20 cellular contexts compared by ENCODE assay signal in the genomic region with DNA sequence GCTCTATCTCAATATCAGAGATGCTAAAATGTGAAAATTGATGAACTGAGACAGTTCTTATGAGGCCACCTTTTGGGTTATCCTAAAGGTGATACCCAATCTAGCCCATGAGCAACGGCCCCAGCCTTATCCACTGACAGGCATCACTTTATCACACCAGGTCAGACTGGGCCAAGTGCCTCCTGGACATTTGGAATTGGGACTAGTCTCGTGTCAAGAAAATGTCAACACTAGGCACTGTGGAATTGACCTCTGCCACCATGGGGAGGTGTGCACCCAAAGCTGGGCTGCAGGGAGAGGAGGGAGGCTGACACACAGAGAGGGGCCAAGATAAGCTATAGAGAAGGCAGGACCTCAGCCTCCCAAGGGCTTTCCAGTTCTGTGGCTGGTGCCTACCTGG.
A peak's percentile ranks its signal among the peaks of the same experiment; 100 is the strongest.
DNase-seq lines count a peak whose midpoint lies in the region; ATAC-seq, FAIRE-seq and TF ChIP-seq lines count a peak whose summit lies in the region.
"Had no signal": no experiment of that assay in that cellular context is flagged by ENCODE, and none has a peak within 500 bp of the region (broad histone marks: within the 10 kb centered on the region; RNA-seq: fewer than 3 reads in every experiment).

No MANE protein-coding gene starts in this region.

- CTCF ChIA-PET in RWPE1 (lab: Yijun Ruan, JAX): interaction anchor here (1.2 kb wide), 1 partner anchor 8 kb away, joined by 4 read pairs; no protein-coding TSS in a partner anchor

- no peaks in the 10 kb centered on the region for H3K27me3 ChIP-seq in keratinocyte (ENCODE audit: control insufficient read depth, extremely low read depth, insufficient read depth, low read length)
- H3K27me3 ChIP-seq in neutrophil: no peaks in the 10 kb centered on the region
- H3K27me3 ChIP-seq: BLaER1, MG63 had no signal

- H3K36me3 ChIP-seq in keratinocyte (ENCODE audit: control insufficient read depth in 2 of 2, extremely low read depth in 1 of 2, insufficient read depth in 2 of 2, low read length in 2 of 2) (peaks cover 32 to 41% of the 10 kb centered on the region in 2 experiments), neutrophil (peaks cover 67% of the 10 kb centered on the region)

- ATAC-seq in natural killer cell (no peak), sciatic nerve (no peak)
- ATAC-seq: SK-N-SH treated with all-trans-retinoic acid at 6 μM for 48 hours had no signal

- no peak overlapping the region for H2AFZ ChIP-seq in keratinocyte (ENCODE audit: control insufficient read depth, low read length)

- peaks cover 4% of the 10 kb centered on the region for H3K9me1 ChIP-seq in keratinocyte (ENCODE audit: control insufficient read depth, extremely low read depth, insufficient read depth, low read length)

- H3K27ac ChIP-seq in RWPE1 (peak overlapping the region; percentile 5), keratinocyte (ENCODE audit: control insufficient read depth, insufficient read depth, low read length) (no peak overlapping the region), neutrophil (peak overlapping the region; percentile 39)
- H3K27ac ChIP-seq: BLaER1 had no signal

- no peak overlapping the region for H3K4me3 Mint-ChIP-seq in natural killer cell
- H3K4me3 Mint-ChIP-seq: CD4-positive, CD25-positive, alpha-beta regulatory T cell had no signal

- H3K9ac ChIP-seq in keratinocyte (ENCODE audit: control insufficient read depth, extremely low read depth, insufficient read depth, low read length): no peak overlapping the region
- H3K9ac ChIP-seq: BLaER1 had no signal

- no peaks in the 10 kb centered on the region for H3K9me3 ChIP-seq in keratinocyte (ENCODE audit: control insufficient read depth, low read depth, low read length)
- H3K9me3 ChIP-seq in neutrophil: no peaks in the 10 kb centered on the region
- H3K9me3 ChIP-seq: BLaER1, MG63 had no signal

- in situ Hi-C loops in GM13977 (cut with MboI; ENCODE audit: low pct_unique_long_range_greater_than_20kb, low sequenced_read_pairs, unreplicated experiment): no loop called here

- no peaks in the 10 kb centered on the region for H3K4me1 Mint-ChIP-seq in natural killer cell
- H3K4me1 Mint-ChIP-seq: CD4-positive, CD25-positive, alpha-beta regulatory T cell had no signal

- dilution Hi-C loops in keratinocyte (cut with MboI; ENCODE audit: extremely low pct_ligation_motif_present, low sequenced_read_pairs): no loop called here

- H3K36me3 Mint-ChIP-seq in natural killer cell: no peaks in the 10 kb centered on the region

- intact Hi-C loops in natural killer cell (cut with micrococcal nuclease): no loop called here
- intact Hi-C loops in sciatic nerve (cut with DNase I): no loop called here

- FAIRE-seq in keratinocyte (lab: Jason Lieb, UNC): peak; percentile 13
- FAIRE-seq: A204.1, D721Med had no signal

- H3K4me3 ChIP-seq in keratinocyte (ENCODE audit: control insufficient read depth in 2 of 3, extremely low read depth in 1 of 3, insufficient read depth in 2 of 3, low read depth in 1 of 3, low read length in 3 of 3) (no peak overlapping the region), neutrophil (ENCODE audit: low read depth in 1 of 2, low read length in 1 of 2) (no peak overlapping the region)
- H3K4me3 ChIP-seq: BLaER1, MG63 had no signal

- POLR2A ChIA-PET in RWPE1 (lab: Yijun Ruan, JAX; ENCODE audit: low non-redundant PET): no interaction called here

- H3K27ac Mint-ChIP-seq in natural killer cell: no peak overlapping the region
- H3K27ac Mint-ChIP-seq: CD4-positive, CD25-positive, alpha-beta regulatory T cell had no signal

- no peaks in the 10 kb centered on the region for H3K9me3 Mint-ChIP-seq in natural killer cell

- no peak overlapping the region for H3K4me2 ChIP-seq in keratinocyte (ENCODE audit: control insufficient read depth, extremely low read depth, insufficient read depth, low read depth, low read length)
- H3K4me2 ChIP-seq: BLaER1 had no signal

- TF ChIP-seq CTCF in GM13977 (IDR thresholded peaks at IDR 0.05; ENCODE audit: extremely low read depth, insufficient read depth, missing control alignments) (no peak), RWPE1 (conservative IDR thresholded peaks at IDR 0.05; ENCODE audit: low read depth) (no peak), keratinocyte (optimal IDR thresholded peaks at IDR 0.05 in 1 of 3, IDR thresholded peaks at IDR 0.05 in 1 of 3, conservative IDR thresholded peaks at IDR 0.05 in 1 of 3; ENCODE audit: extremely low read depth in 1 of 3, insufficient read depth in 2 of 3, low read length in 3 of 3) (no peak), neutrophil (IDR thresholded peaks at IDR 0.05) (no peak), natural killer cell (IDR thresholded peaks at IDR 0.05) (no peak)

- no peaks in the 10 kb centered on the region for H3K27me3 Mint-ChIP-seq in natural killer cell (ENCODE audit: low read depth in 2 of 2)
- H3K27me3 Mint-ChIP-seq: CD4-positive, CD25-positive, alpha-beta regulatory T cell had no signal

- peaks cover 12% of the 10 kb centered on the region for H4K20me1 ChIP-seq in keratinocyte (ENCODE audit: control insufficient read depth, extremely low read depth, insufficient read depth, low read length)
- H4K20me1 ChIP-seq: BLaER1 had no signal

- H3K4me1 ChIP-seq in keratinocyte (ENCODE audit: control insufficient read depth, extremely low read depth, insufficient read depth, low read length) (peaks cover 4% of the 10 kb centered on the region), neutrophil (ENCODE audit: control insufficient read depth in 1 of 2, insufficient read depth in 1 of 2, low read depth in 1 of 2, low read length in 1 of 2) (no peaks in the 10 kb centered on the region)
- H3K4me1 ChIP-seq: BLaER1 had no signal

- no peaks in the 10 kb centered on the region for H3K79me2 ChIP-seq in keratinocyte (ENCODE audit: control insufficient read depth, insufficient read depth, low read length)

- peak; percentile 12 for DNase-seq in GM13977 (ENCODE audit: low spot score)
- no peak for DNase-seq in RWPE1 (ENCODE audit: low spot score)
- no peak for DNase-seq in keratinocyte (ENCODE audit: low read depth, low spot score)
- no peak for DNase-seq in natural killer cell
- no peak for DNase-seq in sciatic nerve (ENCODE audit: low spot score)
- no peak for DNase-seq in cerebellar cortex (ENCODE audit: low spot score)
- DNase-seq: CD4-positive, CD25-positive, alpha-beta regulatory T cell; H7; KG1; MG63; NCI-H1105 treated with DMSO at 0.1 percent for 48 hours; NCI-H2029 treated with DMSO at 0.1 percent for 48 hours; NCI-H446 treated with DMSO at 0.1 percent for 48 hours; NCI-H526; RPMI8226 had no signal
